8 cellular contexts compared by ENCODE assay signal in genomic region chr12:110613422-110613770, GRCh38. TPM values are rescaled to one million over a fixed set of nuclear protein-coding genes. Genes with fewer than 3 reads are reported as not detected.
DNase-seq lines count a peak whose midpoint lies in the region; ATAC-seq and TF ChIP-seq lines count a peak whose summit lies in the region.
"Not testable (repeated sequence)": the region's sequence is repeated elsewhere in the genome, so short reads cannot be mapped to it uniquely, and the experiment has no call there.

No MANE protein-coding gene starts in this region.

- H3K4me2 ChIP-seq in OCI-LY7 (ENCODE audit: low read length), result peak overlapping the region; percentile 92
- peak overlapping the region; percentile 85 for H3K4me2 ChIP-seq in skeletal muscle satellite cell (ENCODE audit: low read length)

- H3K27me3 Mint-ChIP-seq in activated T-helper 1 cell treated with anti-CD3 and anti-CD28 coated beads, Interleukin-12 subunit alpha, Interleukin-12 subunit beta, Interleukin-2, Interleukin-4 antibody, amounts not matched to agents 30 ng/mL and 10 ng/mL and 1 ng/mL, durations not matched to agents 14 hours and 24 hours and 36 hours (ENCODE audit: insufficient read depth), result not testable (repeated sequence)

- H3K9me3 Mint-ChIP-seq in activated T-helper 1 cell treated with anti-CD3 and anti-CD28 coated beads, Interleukin-12 subunit alpha, Interleukin-12 subunit beta, Interleukin-2, Interleukin-4 antibody, amounts not matched to agents 30 ng/mL and 10 ng/mL and 1 ng/mL, durations not matched to agents 14 hours and 24 hours and 36 hours, result not testable (repeated sequence)

- POLR2A ChIA-PET in OCI-LY7 (lab: Charles Lee), result interaction anchor here (0.5 to 3.2 kb wide), 10 partner anchors 8 to 1811 kb away, joined by 3 to 20 read pairs (median 4); no protein-coding TSS in a partner anchor

- H3K4me3 Mint-ChIP-seq in activated T-helper 1 cell treated with anti-CD3 and anti-CD28 coated beads, Interleukin-12 subunit alpha, Interleukin-12 subunit beta, Interleukin-2, Interleukin-4 antibody, amounts not matched to agents 30 ng/mL and 10 ng/mL and 1 ng/mL, durations not matched to agents 14 hours and 24 hours and 36 hours, result peak overlapping the region; percentile 83

- not testable (repeated sequence) for H3K36me3 ChIP-seq in OCI-LY7 (ENCODE audit: insufficient read depth, low read length); right atrium auricular region; muscle layer of colon (ENCODE audit: insufficient read depth, low read length); skeletal muscle satellite cell (ENCODE audit: insufficient read depth, low read length)

- H3K27ac Mint-ChIP-seq in activated T-helper 1 cell treated with anti-CD3 and anti-CD28 coated beads, Interleukin-12 subunit alpha, Interleukin-12 subunit beta, Interleukin-2, Interleukin-4 antibody, amounts not matched to agents 30 ng/mL and 10 ng/mL and 1 ng/mL, durations not matched to agents 14 hours and 24 hours and 36 hours, result peak overlapping the region; percentile 81

- peak; percentile 32 for ATAC-seq in GM21528 (IDR thresholded peaks at IDR 0.05; ENCODE audit: low FRiP score, unreplicated experiment)

- DNase-seq in OCI-LY7 (ENCODE audit: low spot score); activated T-helper 1 cell treated with anti-CD3 and anti-CD28 coated beads, Interleukin-12 subunit alpha, Interleukin-12 subunit beta, Interleukin-2, Interleukin-4 antibody, amounts not matched to agents 30 ng/mL and 10 ng/mL and 1 ng/mL, durations not matched to agents 14 hours and 24 hours and 36 hours (ENCODE audit: low spot score); coronary artery (ENCODE audit: low spot score); right atrium auricular region (ENCODE audit: low spot score): not testable (repeated sequence)

- H3K4me1 ChIP-seq in OCI-LY7 (ENCODE audit: insufficient read depth, low read length, poor library complexity, severe bottlenecking) (peaks cover 64% of the 10 kb centered on the region), muscle layer of colon (ENCODE audit: insufficient read depth, low read length) (peaks cover 12% of the 10 kb centered on the region)
- not testable (repeated sequence) for H3K4me1 ChIP-seq in right atrium auricular region; skeletal muscle satellite cell (ENCODE audit: control insufficient read depth, insufficient read depth, low read length)

- H2AFZ ChIP-seq in OCI-LY7 (ENCODE audit: low read length), result peak overlapping the region; percentile 88; the same call in 1 of the 2 replicates

- H3K27ac ChIP-seq in 22Rv1 (peak overlapping the region; percentile 55), OCI-LY7 (ENCODE audit: low read depth, low read length, poor library complexity, severe bottlenecking) (peak overlapping the region; percentile 20), coronary artery (peak overlapping the region; percentile 58 to 85), right atrium auricular region (peak overlapping the region; percentile 74 to 76), muscle layer of colon (ENCODE audit: low read depth, low read length) (peak overlapping the region; percentile 87)

- not testable (repeated sequence) for H3K9me3 ChIP-seq in OCI-LY7 (ENCODE audit: low read length); right atrium auricular region; muscle layer of colon (ENCODE audit: low read length); skeletal muscle satellite cell (replicated peaks; ENCODE audit: low read length)

- CTCF ChIA-PET in OCI-LY7 (lab: Charles Lee; ENCODE audit: unreplicated experiment), result interaction anchor here (0.6 to 1.0 kb wide), 2 partner anchors 47 to 56 kb away, joined by 4 read pairs; no protein-coding TSS in a partner anchor

- not testable (repeated sequence) for H3K9me2 ChIP-seq in OCI-LY7 (ENCODE audit: insufficient read depth, low read length)

- H3K9ac ChIP-seq in muscle layer of colon (ENCODE audit: low read length) (peak overlapping the region; percentile 30), skeletal muscle satellite cell (ENCODE audit: low read depth, low read length) (peak overlapping the region; percentile 90)

- not testable (repeated sequence) for BruUV-seq in OCI-LY7 (replicated peaks; lab: Mats Ljungman, UMichigan)

- not testable (repeated sequence) for H4K20me1 ChIP-seq in OCI-LY7 (ENCODE audit: insufficient read depth, low read length)

- peak overlapping the region; percentile 73 for H3K4me3 ChIP-seq in OCI-LY7 (ENCODE audit: low read depth, low read length, poor library complexity, severe bottlenecking)
- H3K4me3 ChIP-seq in coronary artery, result peak overlapping the region; percentile 85
- H3K4me3 ChIP-seq in right atrium auricular region, result peak overlapping the region; percentile 41 to 71
- peak overlapping the region; percentile 86 to 88 for H3K4me3 ChIP-seq in muscle layer of colon (ENCODE audit: low read depth in 1 of 2, low read length in 2 of 2)
- H3K4me3 ChIP-seq in skeletal muscle satellite cell (ENCODE audit: low read length), result peak overlapping the region; percentile 80

- not testable (repeated sequence) for H3K36me3 Mint-ChIP-seq in activated T-helper 1 cell treated with anti-CD3 and anti-CD28 coated beads, Interleukin-12 subunit alpha, Interleukin-12 subunit beta, Interleukin-2, Interleukin-4 antibody, amounts not matched to agents 30 ng/mL and 10 ng/mL and 1 ng/mL, durations not matched to agents 14 hours and 24 hours and 36 hours (ENCODE audit: low read depth)

- TF ChIP-seq CTCF in 22Rv1 (IDR thresholded peaks at IDR 0.05); OCI-LY7 (conservative IDR thresholded peaks at IDR 0.05; ENCODE audit: low read length); coronary artery (IDR thresholded peaks at IDR 0.05); right atrium auricular region (IDR thresholded peaks at IDR 0.05): not testable (repeated sequence)

- not testable (repeated sequence) for H3K79me2 ChIP-seq in OCI-LY7 (ENCODE audit: insufficient read depth, low read depth, low read length)

- H3K27me3 ChIP-seq in right atrium auricular region; muscle layer of colon (ENCODE audit: control insufficient read depth in 1 of 2, insufficient read depth in 2 of 2, low read length in 2 of 2); skeletal muscle satellite cell (ENCODE audit: control insufficient read depth, insufficient read depth, low read length): not testable (repeated sequence)

- intact Hi-C loops in OCI-LY7 (cut with micrococcal nuclease; ENCODE audit: unreplicated experiment), result not testable (repeated sequence)
- intact Hi-C loops in activated T-helper 1 cell treated with anti-CD3 and anti-CD28 coated beads, Interleukin-12 subunit alpha, Interleukin-12 subunit beta, Interleukin-2, Interleukin-4 antibody, amounts not matched to agents 30 ng/mL and 10 ng/mL and 1 ng/mL, durations not matched to agents 14 hours and 24 hours and 36 hours (cut with micrococcal nuclease), result loop anchor here (1.0 to 2.0 kb wide), 3 partner anchors 23 to 145 kb away; partner anchors contain the start of genes FAM216A and GPN3

- not testable (repeated sequence) for H3K4me1 Mint-ChIP-seq in activated T-helper 1 cell treated with anti-CD3 and anti-CD28 coated beads, Interleukin-12 subunit alpha, Interleukin-12 subunit beta, Interleukin-2, Interleukin-4 antibody, amounts not matched to agents 30 ng/mL and 10 ng/mL and 1 ng/mL, durations not matched to agents 14 hours and 24 hours and 36 hours (ENCODE audit: low read depth)

RNA-seq across cellular contexts. Expression of gene TCTN1, which starts 0.5 kb away (rescaled TPM):
- 4.0 and 8.7 TPM in 2 replicates for total RNA-seq in OCI-LY7 (2014; rRNA removed; shearing (Covaris generic))
- total RNA-seq in OCI-LY7 (2022) (19.9 and 21.0 TPM in 2 replicates), right atrium auricular region (10 to 100 TPM; 23.7 to 29.0 TPM)
- total RNA-seq in activated T-helper 1 cell treated with anti-CD3 and anti-CD28 coated beads, Interleukin-12 subunit alpha, Interleukin-12 subunit beta, Interleukin-2, Interleukin-4 antibody, amounts not matched to agents 30 ng/mL and 10 ng/mL and 1 ng/mL, durations not matched to agents 14 hours and 24 hours and 36 hours, result 7.6 and 8.8 TPM in 2 replicates
- 18.8 and 19.5 TPM in 2 replicates for total RNA-seq in skeletal muscle satellite cell (2012; rRNA removed)

RNA-seq across cellular contexts. Expression of gene PPTC7, which starts 30.3 kb away (rescaled TPM):
- total RNA-seq in OCI-LY7 (2014; rRNA removed; shearing (Covaris generic)), result 8.3 and 11.4 TPM in 2 replicates
- 29.7 and 30.6 TPM in 2 replicates for total RNA-seq in OCI-LY7 (2022)
- 57.9 and 59.1 TPM in 2 replicates for total RNA-seq in activated T-helper 1 cell treated with anti-CD3 and anti-CD28 coated beads, Interleukin-12 subunit alpha, Interleukin-12 subunit beta, Interleukin-2, Interleukin-4 antibody, amounts not matched to agents 30 ng/mL and 10 ng/mL and 1 ng/mL, durations not matched to agents 14 hours and 24 hours and 36 hours
- total RNA-seq in right atrium auricular region, result 10 to 100 TPM; 32.1 to 53.6 TPM
- total RNA-seq in skeletal muscle satellite cell (2012; rRNA removed), result 7.4 and 10.0 TPM in 2 replicates

Comparison
In these comparisons a context has a peak if more than half of its experiments do, and no peak if none do; other contexts are left out.
1. H3K27ac ChIP-seq: peak in every context shown above with its lines; median percentile 87 in muscle layer of colon; 75 in right atrium auricular region; 72 in coronary artery; 55 in 22Rv1; 20 in OCI-LY7.